In the genomic region with DNA sequence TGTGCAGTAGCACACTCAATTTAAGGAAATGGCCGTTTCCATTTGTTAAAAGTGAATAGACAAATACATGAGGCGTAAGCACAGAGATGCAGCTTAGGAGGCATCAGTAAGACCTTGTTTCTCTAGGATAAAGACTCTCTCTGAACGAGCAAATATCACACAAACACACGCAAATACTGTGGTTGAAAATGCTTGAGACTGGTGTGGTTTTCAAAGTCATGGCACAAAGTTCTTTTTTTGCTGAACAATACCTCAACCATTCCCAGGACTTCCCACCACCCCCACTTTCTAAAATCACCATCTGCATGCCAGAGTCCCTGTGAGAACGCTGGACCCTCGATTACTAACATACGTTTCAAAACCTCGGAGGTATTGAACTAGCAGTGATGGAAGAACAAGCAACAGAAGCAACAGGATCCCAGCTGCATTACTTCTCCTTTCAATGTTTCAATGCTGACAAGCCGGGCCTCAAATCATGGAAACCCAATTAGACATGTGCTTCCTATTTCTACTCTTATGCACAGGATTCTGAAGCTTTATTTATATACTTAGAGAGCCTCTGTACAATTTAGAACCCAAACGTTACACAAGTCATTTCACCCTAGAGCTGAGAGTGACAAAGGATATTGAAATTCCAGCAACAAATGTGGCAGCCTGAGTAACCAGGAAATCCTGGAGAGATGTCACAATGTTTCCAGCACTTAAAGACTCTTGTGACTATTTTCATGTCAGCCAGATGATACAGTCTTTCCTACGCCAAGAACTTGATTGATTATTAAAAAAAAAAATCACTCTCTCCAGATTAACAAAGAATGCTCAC, we compare ENCODE assay signal across 12 cellular contexts.
DNase-seq lines count a peak whose midpoint lies in the region; ATAC-seq and TF ChIP-seq lines count a peak whose summit lies in the region.
"Had no signal": no experiment of that assay in that cellular context is flagged by ENCODE, and none has a peak within 500 bp of the region (broad histone marks: within the 10 kb centered on the region; RNA-seq: fewer than 3 reads in every experiment).

No MANE protein-coding gene starts in this region.

- peak in 1 of 4 donors; percentile 44 for ATAC-seq in psoas muscle
- ATAC-seq: activated CD8-positive, alpha-beta memory T cell treated with anti-CD3 and anti-CD28 coated beads, Interleukin-2, amount 10 ng/mL, durations not matched to agents 7 days and 5 days; K562; T-cell had no signal

- H3K27me3 ChIP-seq in SJSA1 (replicated peaks) = no peaks in the 10 kb centered on the region
- no peaks in the 10 kb centered on the region for H3K27me3 ChIP-seq in psoas muscle (ENCODE audit: insufficient read depth in 3 of 3, low read length in 2 of 3)

- H3K36me3 ChIP-seq in SJSA1 = 0 out of 2 replicates have a peak, but pooled peaks cover 3% of the 10 kb centered on the region
- H3K36me3 ChIP-seq in psoas muscle (ENCODE audit: insufficient read depth in 1 of 2, low read depth in 1 of 2) = peaks cover 0 to 10% of the 10 kb centered on the region in 2 donors

- peak overlapping the region; percentile 85 for H3K27ac ChIP-seq in SJSA1
- H3K27ac ChIP-seq in psoas muscle = peak overlapping the region; percentile 48

- TF ChIP-seq CTCF in psoas muscle (IDR thresholded peaks at IDR 0.05) = no peak

- WGBS in psoas muscle, 3 donors = 71 to 78% (median 74%) methylated on average over 11 of the region's 11 CpGs

- peaks cover 8% of the 10 kb centered on the region for H3K9me3 ChIP-seq in SJSA1 (replicated peaks)
- no peaks in the 10 kb centered on the region for H3K9me3 ChIP-seq in psoas muscle

- H3K4me3 ChIP-seq in SJSA1 (no peak overlapping the region), psoas muscle (no peak overlapping the region)
- H3K4me3 ChIP-seq: K562 had no signal

- H3K4me1 ChIP-seq in SJSA1 (replicated peaks) = peaks cover 43% of the 10 kb centered on the region
- no peaks in the 10 kb centered on the region for H3K4me1 ChIP-seq in psoas muscle

- DNase-seq in EH (ENCODE audit: low read depth) = peak; percentile 77
- peak in 1 of 2 experiments; percentile 26 for DNase-seq in SJSA1 (ENCODE audit: low read depth in 1 of 2, low spot score in 2 of 2)
- DNase-seq in fibroblast of peridontal ligament (ENCODE audit: extremely low read depth) = peak; percentile 72
- no peak for DNase-seq in psoas muscle
- DNase-seq in HUDEP-2 (lab: John Stamatoyannopoulos, UW; ENCODE audit: unreplicated experiment in 76 of 76) = no peak
- DNase-seq in activated effector memory CD4-positive, alpha-beta T cell treated with Interleukin-2 at 50 U/mL for 16 hours = no peak
- DNase-seq in NCI-H2107 treated with DMSO at 0.1 percent for 48 hours (lab: John Stamatoyannopoulos, UW; ENCODE audit: unreplicated experiment) = no peak
- no peak for DNase-seq in activated CD4-positive, CD25-positive, alpha-beta regulatory T cell (lab: John Stamatoyannopoulos, UW)
- DNase-seq: activated CD8-positive, alpha-beta memory T cell treated with anti-CD3 and anti-CD28 coated beads, Interleukin-2, amount 10 ng/mL, durations not matched to agents 7 days and 5 days; NCI-H446; T-cell had no signal

- intact Hi-C loops in psoas muscle (cut with DNase I) = no loop called here

Comparison
In these comparisons a context has a peak if more than half of its experiments do, and no peak if none do; other contexts are left out.
1. DNase-seq: peak in EH (single experiment) and fibroblast of peridontal ligament (single experiment); none in psoas muscle (0 of 2), HUDEP-2 (0 of 76), activated effector memory CD4-positive, alpha-beta T cell treated with Interleukin-2 at 50 U/mL for 16 hours (single experiment), NCI-H2107 treated with DMSO at 0.1 percent for 48 hours (single experiment) and activated CD4-positive, CD25-positive, alpha-beta regulatory T cell (0 of 4).